1 cellular context compared by ENCODE assay signal in genomic region chr16:77585379-77585778, GRCh38.
TF ChIP-seq lines count a peak whose summit lies in the region.

No MANE protein-coding gene starts in this region.

TF ChIP-seq in HepG2, 621 proteins besides CTCF, POLR2A, EP300 and RAD21 (continued from another document):
- TF ChIP-seq ZKSCAN5 (CRISPR knock-in tag; IDR thresholded peaks at IDR 0.05): no peak
